Comparison of ENCODE assay signal across 19 cellular contexts in genomic region chr5:177995691-177996595, GRCh38. TPM values are rescaled to one million over a fixed set of nuclear protein-coding genes. Genes with fewer than 3 reads are reported as not detected.
"Had no signal": no experiment of that assay in that cellular context is flagged by ENCODE, and none has a peak within 500 bp of the region (broad histone marks: within the 10 kb centered on the region; RNA-seq: fewer than 3 reads in every experiment).

TSS of gene PROP1 (minus strand) at chr5:177996242. CDS start at chr5:177995933, 309 bp downstream.

- H3K27ac Mint-ChIP-seq: activated CD4-positive, alpha-beta memory T cell treated with anti-CD3 and anti-CD28 coated beads for 36 hours; natural killer cell; stimulated activated naive CD8-positive, alpha-beta T cell treated with anti-CD3 and anti-CD28 coated beads, Interleukin-15, Interleukin-2, amounts not matched to agents 100 ng/mL and 50 ng/mL, for 24 hours; T-cell; type B pancreatic cell had no signal

- H3K4me1 ChIP-seq: ascending aorta, esophagus squamous epithelium, psoas muscle had no signal

- H3K36me3 ChIP-seq: ascending aorta, cardiac muscle cell, esophagus squamous epithelium had no signal

- H3K27me3 ChIP-seq: ascending aorta had no signal

- H3K4me3 ChIP-seq: ascending aorta, cardiac muscle cell, esophagus squamous epithelium, hepatocyte, psoas muscle had no signal

- H3K9me3 ChIP-seq: ascending aorta, esophagus squamous epithelium, psoas muscle had no signal

- H3K9me3 Mint-ChIP-seq: activated CD4-positive, alpha-beta memory T cell treated with anti-CD3 and anti-CD28 coated beads for 36 hours; natural killer cell; stimulated activated naive CD8-positive, alpha-beta T cell treated with anti-CD3 and anti-CD28 coated beads, Interleukin-15, Interleukin-2, amounts not matched to agents 100 ng/mL and 50 ng/mL, for 24 hours; T-cell; type B pancreatic cell had no signal

- ATAC-seq: natural killer cell, psoas muscle, sciatic nerve, T-cell had no signal

- DNase-seq: activated CD4-positive, alpha-beta memory T cell treated with anti-CD3 and anti-CD28 coated beads for 36 hours; activated naive CD4-positive, alpha-beta T cell treated with Interleukin-2 at 50 U/mL for 16 hours; esophagus squamous epithelium; kidney; mesenchymal stem cell; natural killer cell; occipital lobe; psoas muscle; T-cell had no signal

- H3K27ac ChIP-seq: ascending aorta, cardiac muscle cell, esophagus squamous epithelium, hepatocyte, psoas muscle had no signal

- H3K4me1 Mint-ChIP-seq: natural killer cell, T-cell had no signal

- H3K36me3 Mint-ChIP-seq: activated CD4-positive, alpha-beta memory T cell treated with anti-CD3 and anti-CD28 coated beads for 36 hours; natural killer cell; T-cell; type B pancreatic cell had no signal

- H3K4me3 Mint-ChIP-seq: activated CD4-positive, alpha-beta memory T cell treated with anti-CD3 and anti-CD28 coated beads for 36 hours; natural killer cell; stimulated activated naive CD8-positive, alpha-beta T cell treated with anti-CD3 and anti-CD28 coated beads, Interleukin-15, Interleukin-2, amounts not matched to agents 100 ng/mL and 50 ng/mL, for 24 hours; T-cell; type B pancreatic cell had no signal

RNA-seq across cellular contexts. Expression of gene PROP1, which starts in this region (rescaled TPM):
- total RNA-seq: activated CD4-positive, alpha-beta memory T cell treated with anti-CD3 and anti-CD28 coated beads for 36 hours; ascending aorta; cardiac muscle cell; esophagus squamous epithelium; fibroblast of villous mesenchyme; glomerular endothelial cell; hepatocyte; kidney; liver; natural killer cell; occipital lobe; psoas muscle; sciatic nerve; T-cell; temporal lobe had no signal
- polyA plus RNA-seq: cardiac muscle cell, liver, psoas muscle had no signal
